In genomic region chr5:80760178-80760577, GRCh38 we compare ENCODE assay signal across 12 cellular contexts.
"Had no signal": no experiment of that assay in that cellular context is flagged by ENCODE, and none has a peak within 500 bp of the region (broad histone marks: within the 10 kb centered on the region; RNA-seq: fewer than 3 reads in every experiment).

No MANE protein-coding gene starts in this region.

- ATAC-seq: left ventricle myocardium superior, SK-N-SH treated with all-trans-retinoic acid at 6 μM for 48 hours had no signal

- H3K27ac ChIP-seq: brain microvascular endothelial cell, ovary, thyroid gland had no signal

- H3K4me3 ChIP-seq: ovary, thyroid gland had no signal

- H3K9me3 ChIP-seq: ovary, thyroid gland had no signal

- H3K27me3 ChIP-seq: brain microvascular endothelial cell, ovary, thyroid gland had no signal

- H3K4me3 Mint-ChIP-seq: endodermal cell had no signal

- H3K36me3 ChIP-seq: brain microvascular endothelial cell, ovary, thyroid gland had no signal

- H3K9me3 Mint-ChIP-seq: endodermal cell had no signal

- DNase-seq: activated naive CD4-positive, alpha-beta T cell treated with Interleukin-2 at 50 U/mL for 16 hours; amygdala; brain microvascular endothelial cell; dermis blood vessel endothelial cell; endodermal cell; hippocampal formation; left ventricle myocardium superior; mesenchymal stem cell; ovary; stimulated activated CD4-positive, alpha-beta T cell treated with anti-CD3 and anti-CD28 coated beads, Interleukin-4, amount 100 ng/mL, for 1 hour; thyroid gland had no signal
